In genomic region chr1:97814121-97814520, GRCh38 we compare ENCODE assay signal across 27 cellular contexts.
DNase-seq lines count a peak whose midpoint lies in the region; ATAC-seq, FAIRE-seq and TF ChIP-seq lines count a peak whose summit lies in the region.
"Had no signal": no experiment of that assay in that cellular context is flagged by ENCODE, and none has a peak within 500 bp of the region (broad histone marks: within the 10 kb centered on the region; RNA-seq: fewer than 3 reads in every experiment).

No MANE protein-coding gene starts in this region.

- no peak overlapping the region for H2AK9ac ChIP-seq in IMR-90 (replicated peaks; ENCODE audit: low read depth, low read length, poor library complexity)

- no peak overlapping the region for H3K27ac ChIP-seq in IMR-90 (ENCODE audit: insufficient read depth, low read length)
- no peak overlapping the region for H3K27ac ChIP-seq in keratinocyte (ENCODE audit: control insufficient read depth, insufficient read depth, low read length)
- no peak overlapping the region for H3K27ac ChIP-seq in CD4-positive, alpha-beta T cell (ENCODE audit: low read depth, low read length)
- H3K27ac ChIP-seq in right lobe of liver: no peak overlapping the region
- H3K27ac ChIP-seq: C4-2B, heart right ventricle, spleen had no signal

- no peak overlapping the region for H3K23ac ChIP-seq in IMR-90 (ENCODE audit: low read depth, low read length)

- H2BK5ac ChIP-seq in IMR-90 (ENCODE audit: low read depth, low read length, poor library complexity, severe bottlenecking): no peak overlapping the region

- no peak overlapping the region for H2AK5ac ChIP-seq in IMR-90 (ENCODE audit: low read depth, low read length)

- no peak overlapping the region for H3K27ac Mint-ChIP-seq in CD4-positive, alpha-beta T cell
- H3K27ac Mint-ChIP-seq: activated T-cell treated with anti-CD3 and anti-CD28 coated beads, Interleukin-2, amount 50 U/mL, for 72 hours; stimulated activated naive B cell treated with anti-CD40 and anti-IgM and Interleukin-4, amounts not matched to agents 10 μg/mL and 1 μg/mL and 100 μg/mL, for 72 hours; T-helper 17 cell had no signal

- H3K56ac ChIP-seq in IMR-90 (ENCODE audit: extremely low read depth, insufficient read depth, low read length): no peak overlapping the region

- no peak overlapping the region; the same call in 1 of the 2 replicates for H3K14ac ChIP-seq in IMR-90 (replicated peaks; ENCODE audit: low read depth, low read length)

- no peaks in the 10 kb centered on the region for H3K27me3 ChIP-seq in IMR-90 (ENCODE audit: control insufficient read depth, insufficient read depth, low read length)
- H3K27me3 ChIP-seq in bronchial epithelial cell (ENCODE audit: control insufficient read depth, insufficient read depth, low read length): no peaks in the 10 kb centered on the region
- no peaks in the 10 kb centered on the region for H3K27me3 ChIP-seq in keratinocyte (ENCODE audit: control insufficient read depth, extremely low read depth, insufficient read depth, low read length)
- no peaks in the 10 kb centered on the region for H3K27me3 ChIP-seq in CD4-positive, alpha-beta T cell (ENCODE audit: control insufficient read depth, insufficient read depth, low read length)
- H3K27me3 ChIP-seq in right lobe of liver: no peaks in the 10 kb centered on the region
- H3K27me3 ChIP-seq: heart right ventricle, spleen had no signal

- H4K8ac ChIP-seq in IMR-90 (ENCODE audit: low read depth in 2 of 2, low read length in 2 of 2): no peak overlapping the region

- in situ Hi-C loops in IMR-90 (cut with MboI; ENCODE audit: low sequenced_read_pairs): loop anchor here (25.0 kb wide), 1 partner anchor 577 kb away; no protein-coding TSS in a partner anchor

- H3K36me3 Mint-ChIP-seq in CD4-positive, alpha-beta T cell (ENCODE audit: low read depth): peaks cover 38% of the 10 kb centered on the region
- H3K36me3 Mint-ChIP-seq: natural killer cell had no signal

- no peak overlapping the region for H2BK20ac ChIP-seq in IMR-90 (ENCODE audit: low read depth, low read length)

- 0% methylated on average over 1 of the region's 1 CpG; no CpG with 5 or more reads in 1 of the 2 experiments for WGBS in IMR-90 (ENCODE audit: extremely low coverage in 2 of 2, insufficient read length in 1 of 2), 2 experiments
- WGBS in right lobe of liver (ENCODE audit: insufficient coverage, low coverage, low lambda C conversion rate, missing lambda C conversion rate): 90% methylated on average over 1 of the region's 1 CpG

- no peak overlapping the region for H2BK15ac ChIP-seq in IMR-90 (ENCODE audit: low read depth, low read length)

- no peak overlapping the region for H4K5ac ChIP-seq in IMR-90 (ENCODE audit: low read depth, low read length)

- H3K36me3 ChIP-seq in IMR-90 (ENCODE audit: control insufficient read depth, insufficient read depth, low read length) (no peaks in the 10 kb centered on the region), bronchial epithelial cell (ENCODE audit: control insufficient read depth, insufficient read depth, low read length) (no peaks in the 10 kb centered on the region), keratinocyte (ENCODE audit: control insufficient read depth in 2 of 2, extremely low read depth in 1 of 2, insufficient read depth in 2 of 2, low read length in 2 of 2) (no peaks in the 10 kb centered on the region), right lobe of liver (no peaks in the 10 kb centered on the region)
- H3K36me3 ChIP-seq: heart right ventricle had no signal

- H3K4me3 ChIP-seq in IMR-90 (ENCODE audit: insufficient read depth, low read depth, low read length) (no peak overlapping the region), bronchial epithelial cell (ENCODE audit: low read depth, low read length) (no peak overlapping the region), keratinocyte (ENCODE audit: control insufficient read depth in 2 of 3, extremely low read depth in 1 of 3, insufficient read depth in 2 of 3, low read depth in 1 of 3, low read length in 3 of 3) (no peak overlapping the region), right lobe of liver (no peak overlapping the region)
- H3K4me3 ChIP-seq: heart right ventricle, spleen had no signal

- no peak overlapping the region for H3K18ac ChIP-seq in IMR-90 (ENCODE audit: low read depth, low read length)

- H3K9ac ChIP-seq in IMR-90 (ENCODE audit: low read depth, low read length) (no peak overlapping the region), keratinocyte (ENCODE audit: control insufficient read depth, extremely low read depth, insufficient read depth, low read length) (no peak overlapping the region)

- H3K4me3 Mint-ChIP-seq in CD4-positive, alpha-beta T cell: no peak overlapping the region
- H3K4me3 Mint-ChIP-seq: activated T-cell treated with anti-CD3 and anti-CD28 coated beads, Interleukin-2, amount 50 U/mL, for 72 hours; natural killer cell; stimulated activated naive B cell treated with anti-CD40 and anti-IgM and Interleukin-4, amounts not matched to agents 10 μg/mL and 1 μg/mL and 100 μg/mL, for 72 hours; T-helper 17 cell had no signal

- H2BK120ac ChIP-seq in IMR-90 (ENCODE audit: low read depth, low read length): no peak overlapping the region

- H3K9me3 ChIP-seq in IMR-90 (ENCODE audit: control insufficient read depth, insufficient read depth, low read length): no peaks in the 10 kb centered on the region
- H3K9me3 ChIP-seq in keratinocyte (ENCODE audit: control insufficient read depth, low read depth, low read length): no peaks in the 10 kb centered on the region
- H3K9me3 ChIP-seq in CD4-positive, alpha-beta T cell (ENCODE audit: control insufficient read depth, low read length): no peaks in the 10 kb centered on the region
- H3K9me3 ChIP-seq in right lobe of liver: no peaks in the 10 kb centered on the region
- H3K9me3 ChIP-seq: heart right ventricle, spleen had no signal

- POLR2A ChIA-PET in IMR-90 (lab: Charles Lee; ENCODE audit: unreplicated experiment): no interaction called here
- POLR2A ChIA-PET in CD4-positive, alpha-beta T cell (lab: Charles Lee): no interaction called here

- DNase-seq in COLO829 (ENCODE audit: low spot score) (peak; percentile 1), IMR-90 (peak; percentile 54), bronchial epithelial cell (ENCODE audit: low read depth) (peak; percentile 36), keratinocyte (ENCODE audit: low read depth, low spot score) (no peak), D341Med (ENCODE audit: low spot score) (no peak), right lobe of liver (no peak)
- no peak for DNase-seq in CD4-positive, alpha-beta T cell
- DNase-seq: ACHN; activated CD4-positive, alpha-beta T cell treated with anti-CD3 and anti-CD28 coated beads for 48 hours; activated naive CD4-positive, alpha-beta T cell treated with anti-CD3 and anti-CD28 coated beads, Interleukin-2, amount 50 U/mL, for 16 hours; activated T-cell treated with anti-CD3 and anti-CD28 coated beads, Interleukin-2, amount 50 U/mL, for 72 hours; GOT3; heart right ventricle; Kasumi-1; midbrain; natural killer cell; NCI-H1092 treated with DMSO at 0.1 percent for 48 hours; NCI-H1930; NCI-H526 treated with DMSO at 0.1 percent for 48 hours; RPMI8226; spleen; stimulated activated CD4-positive, alpha-beta T cell treated with anti-CD3 and anti-CD28 coated beads, Interleukin-4, amount 100 ng/mL, for 24 hours; stimulated activated naive B cell treated with anti-CD40 and anti-IgM and Interleukin-4, amounts not matched to agents 10 μg/mL and 1 μg/mL and 100 μg/mL, for 72 hours; T-helper 17 cell had no signal

- peaks cover 9% of the 10 kb centered on the region for H3K4me1 Mint-ChIP-seq in CD4-positive, alpha-beta T cell (ENCODE audit: low read depth)
- H3K4me1 Mint-ChIP-seq: stimulated activated naive B cell treated with anti-CD40 and anti-IgM and Interleukin-4, amounts not matched to agents 10 μg/mL and 1 μg/mL and 100 μg/mL, for 72 hours had no signal

- ATAC-seq in IMR-90 (ENCODE audit: low read depth) (peak; percentile 29), right lobe of liver (no peak), GM18873 (IDR thresholded peaks at IDR 0.05; ENCODE audit: low FRiP score, unreplicated experiment) (no peak)
- no peak for ATAC-seq in CD4-positive, alpha-beta T cell (ENCODE audit: poor library complexity)
- ATAC-seq: activated T-cell treated with anti-CD3 and anti-CD28 coated beads, Interleukin-2, amount 50 U/mL, for 72 hours; heart right ventricle; natural killer cell; stimulated activated naive B cell treated with anti-CD40 and anti-IgM and Interleukin-4, amounts not matched to agents 10 μg/mL and 1 μg/mL and 100 μg/mL, for 72 hours; T-helper 17 cell had no signal

- no peaks in the 10 kb centered on the region for H3K27me3 Mint-ChIP-seq in CD4-positive, alpha-beta T cell
- H3K27me3 Mint-ChIP-seq: stimulated activated naive B cell treated with anti-CD40 and anti-IgM and Interleukin-4, amounts not matched to agents 10 μg/mL and 1 μg/mL and 100 μg/mL, for 72 hours; T-helper 17 cell had no signal

- no peaks in the 10 kb centered on the region for H3K9me3 Mint-ChIP-seq in CD4-positive, alpha-beta T cell
- H3K9me3 Mint-ChIP-seq: natural killer cell had no signal

- FAIRE-seq in bronchial epithelial cell (lab: Jason Lieb, UNC) (no peak), keratinocyte (lab: Jason Lieb, UNC) (peak; percentile 51)
- FAIRE-seq: urothelium cell line had no signal

- H3K4me2 ChIP-seq in IMR-90 (ENCODE audit: low read depth, low read length): no peak overlapping the region
- no peak overlapping the region for H3K4me2 ChIP-seq in keratinocyte (ENCODE audit: control insufficient read depth, extremely low read depth, insufficient read depth, low read depth, low read length)

- no peak overlapping the region for H3K4ac ChIP-seq in IMR-90 (ENCODE audit: low read depth, low read length)

- TF ChIP-seq RAD21 in IMR-90 (IDR thresholded peaks at IDR 0.05; ENCODE audit: low read length): no peak

- CTCF ChIA-PET in IMR-90 (lab: Yijun Ruan, JAX): interaction anchor here (0.6 kb wide), 1 partner anchor 238 kb away, joined by 3 read pairs; no protein-coding TSS in a partner anchor
- CTCF ChIA-PET in CD4-positive, alpha-beta T cell (lab: Charles Lee): no interaction called here

- intact Hi-C loops in IMR-90 (cut with micrococcal nuclease): loop anchor here (5.0 kb wide), 1 partner anchor 567 kb away; no protein-coding TSS in a partner anchor
- intact Hi-C loops in CD4-positive, alpha-beta T cell (cut with DNase I, micrococcal nuclease): no loop called here
- intact Hi-C loops in right lobe of liver (cut with DNase I): no loop called here

- H3K4me1 ChIP-seq in IMR-90 (ENCODE audit: control insufficient read depth, insufficient read depth, low read length) (peaks cover 2% of the 10 kb centered on the region; the same call in 1 of the 2 replicates), keratinocyte (ENCODE audit: control insufficient read depth, extremely low read depth, insufficient read depth, low read length) (no peaks in the 10 kb centered on the region), right lobe of liver (no peaks in the 10 kb centered on the region)
- H3K4me1 ChIP-seq: heart right ventricle, spleen had no signal

- no peaks in the 10 kb centered on the region for H4K20me1 ChIP-seq in IMR-90 (ENCODE audit: insufficient read depth, low read length)
- no peaks in the 10 kb centered on the region for H4K20me1 ChIP-seq in keratinocyte (ENCODE audit: control insufficient read depth, extremely low read depth, insufficient read depth, low read length)

- H3K79me2 ChIP-seq in keratinocyte (ENCODE audit: control insufficient read depth, insufficient read depth, low read length): no peaks in the 10 kb centered on the region

- no peak overlapping the region for H4K91ac ChIP-seq in IMR-90 (ENCODE audit: insufficient read depth, low read depth, low read length)

- BruUV-seq in IMR-90 (replicated peaks; lab: Mats Ljungman, UMichigan): no TSS peak

- H2AFZ ChIP-seq in IMR-90 (replicated peaks; ENCODE audit: low read length, poor library complexity) (no peak overlapping the region), keratinocyte (ENCODE audit: control insufficient read depth, low read length) (no peak overlapping the region)

- dilution Hi-C loops in IMR-90 (cut with HindIII; ENCODE audit: low sequenced_read_pairs, unreplicated experiment) (no loop called here), keratinocyte (cut with MboI; ENCODE audit: extremely low pct_ligation_motif_present, low sequenced_read_pairs) (no loop called here)

- no peaks in the 10 kb centered on the region for H3K79me1 ChIP-seq in IMR-90 (ENCODE audit: low read depth in 1 of 2, low read length in 2 of 2)

- TF ChIP-seq CTCF in IMR-90 (conservative IDR thresholded peaks at IDR 0.05; ENCODE audit: low read depth, low read length) (no peak), bronchial epithelial cell (IDR thresholded peaks at IDR 0.05; ENCODE audit: insufficient read depth, low read length, severe bottlenecking) (no peak), keratinocyte (optimal IDR thresholded peaks at IDR 0.05 in 1 of 3, IDR thresholded peaks at IDR 0.05 in 1 of 3, conservative IDR thresholded peaks at IDR 0.05 in 1 of 3; ENCODE audit: extremely low read depth in 1 of 3, insufficient read depth in 2 of 3, low read length in 3 of 3) (no peak), right lobe of liver (IDR thresholded peaks at IDR 0.05) (no peak)
- TF ChIP-seq CTCF in CD4-positive, alpha-beta T cell (IDR thresholded peaks at IDR 0.05): no peak

- H3K9me1 ChIP-seq in IMR-90 (ENCODE audit: insufficient read depth, low read length): no peaks in the 10 kb centered on the region
- H3K9me1 ChIP-seq in keratinocyte (ENCODE audit: control insufficient read depth, extremely low read depth, insufficient read depth, low read length): no peaks in the 10 kb centered on the region

- TF ChIP-seq POLR2A in IMR-90 (IDR thresholded peaks at IDR 0.05; ENCODE audit: low read depth, low read length) (no peak), right lobe of liver (IDR thresholded peaks at IDR 0.05) (no peak)

Comparison
In these comparisons a context has a peak if more than half of its experiments do, and no peak if none do; other contexts are left out.
1. DNase-seq: peak in COLO829 (single experiment), IMR-90 (single experiment) and bronchial epithelial cell (single experiment); none in keratinocyte (single experiment), CD4-positive, alpha-beta T cell (0 of 10), D341Med (single experiment) and right lobe of liver (0 of 3).